22 cellular contexts compared by ENCODE assay signal in genomic region chr1:193763313-193763712, GRCh38.
DNase-seq lines count a peak whose midpoint lies in the region; TF ChIP-seq lines count a peak whose summit lies in the region.
"Had no signal": no experiment of that assay in that cellular context is flagged by ENCODE, and none has a peak within 500 bp of the region (broad histone marks: within the 10 kb centered on the region; RNA-seq: fewer than 3 reads in every experiment).

No MANE protein-coding gene starts in this region.

- dilution Hi-C loops in mammary epithelial cell (cut with HindIII; ENCODE audit: low sequenced_read_pairs) = no loop called here

- no peak overlapping the region for H3K27ac ChIP-seq in mammary epithelial cell (ENCODE audit: insufficient read depth, low read depth, low read length)
- H3K27ac ChIP-seq in CD4-positive, alpha-beta memory T cell (ENCODE audit: low read depth, low read length) = no peak overlapping the region
- H3K27ac ChIP-seq: 22Rv1, cardiac muscle cell, tibial artery had no signal

- in situ Hi-C loops in mammary epithelial cell (cut with MboI; ENCODE audit: low sequenced_read_pairs in 2 of 2) = no loop called here

- H3K27me3 Mint-ChIP-seq in MCF 10A (ENCODE audit: insufficient read depth, unreplicated experiment) = no peaks in the 10 kb centered on the region
- no peaks in the 10 kb centered on the region for H3K27me3 Mint-ChIP-seq in CD4-positive, alpha-beta memory T cell
- H3K27me3 Mint-ChIP-seq: activated naive CD8-positive, alpha-beta T cell treated with anti-CD3 and anti-CD28 coated beads, Interleukin-2, amount 10 ng/mL, durations not matched to agents 7 days and 5 days had no signal

- no peaks in the 10 kb centered on the region for H3K27me3 ChIP-seq in mammary epithelial cell (ENCODE audit: insufficient read depth, low read length)
- H3K27me3 ChIP-seq in CD4-positive, alpha-beta memory T cell (ENCODE audit: insufficient read depth, low read length) = no peaks in the 10 kb centered on the region
- H3K27me3 ChIP-seq: cardiac muscle cell, MG63, tibial artery had no signal

- TF ChIP-seq CTCF in MCF 10A (IDR thresholded peaks at IDR 0.05; ENCODE audit: unreplicated experiment) = no peak
- no peak for TF ChIP-seq CTCF in mammary epithelial cell (conservative IDR thresholded peaks at IDR 0.05 in 1 of 2, IDR thresholded peaks at IDR 0.05 in 1 of 2; ENCODE audit: extremely low read depth in 1 of 2, insufficient read depth in 1 of 2, low read depth in 1 of 2, low read length in 2 of 2)
- TF ChIP-seq CTCF in fibroblast of pulmonary artery (IDR thresholded peaks at IDR 0.05; ENCODE audit: low read length, missing control alignments) = no peak

- no TSS peak for BruUV-seq in MCF 10A (replicated peaks; lab: Mats Ljungman, UMichigan)
- no TSS peak for BruUV-seq in mammary epithelial cell (replicated peaks; lab: Mats Ljungman, UMichigan)

- no peak overlapping the region for H3K9ac ChIP-seq in mammary epithelial cell (ENCODE audit: insufficient read depth, low read length)

- H3K36me3 Mint-ChIP-seq in MCF 10A (ENCODE audit: insufficient read depth, unreplicated experiment) = no peaks in the 10 kb centered on the region
- no peaks in the 10 kb centered on the region for H3K36me3 Mint-ChIP-seq in CD4-positive, alpha-beta memory T cell
- H3K36me3 Mint-ChIP-seq: activated naive CD8-positive, alpha-beta T cell treated with anti-CD3 and anti-CD28 coated beads, Interleukin-2, amount 10 ng/mL, durations not matched to agents 7 days and 5 days had no signal

- no peaks in the 10 kb centered on the region for H3K4me1 ChIP-seq in mammary epithelial cell (ENCODE audit: insufficient read depth, low read length)
- H3K4me1 ChIP-seq in CD4-positive, alpha-beta memory T cell (ENCODE audit: insufficient read depth, low read length) = no peaks in the 10 kb centered on the region

- H3K4me3 ChIP-seq in mammary epithelial cell (replicated peaks in 1 of 3; ENCODE audit: insufficient read depth in 1 of 3, low read depth in 2 of 3, low read length in 3 of 3) (no peak overlapping the region), fibroblast of pulmonary artery (replicated peaks; ENCODE audit: low read depth, low read length) (no peak overlapping the region)
- no peak overlapping the region for H3K4me3 ChIP-seq in CD4-positive, alpha-beta memory T cell (ENCODE audit: low read length in 2 of 2)
- H3K4me3 ChIP-seq: cardiac muscle cell, MG63, tibial artery had no signal

- H3K27ac Mint-ChIP-seq in MCF 10A (ENCODE audit: low read depth, unreplicated experiment) = no peak overlapping the region
- peak overlapping the region in 3 of 7 donors; percentile 22 to 53 (median 41) for H3K27ac Mint-ChIP-seq in CD4-positive, alpha-beta memory T cell
- H3K27ac Mint-ChIP-seq: activated naive CD8-positive, alpha-beta T cell treated with anti-CD3 and anti-CD28 coated beads, Interleukin-2, amount 10 ng/mL, durations not matched to agents 7 days and 5 days had no signal

- intact Hi-C loops in MCF 10A (cut with micrococcal nuclease) = no loop called here
- intact Hi-C loops in mammary epithelial cell (cut with micrococcal nuclease) = no loop called here
- intact Hi-C loops in CD4-positive, alpha-beta memory T cell (cut with micrococcal nuclease) = no loop called here

- no peaks in the 10 kb centered on the region for H3K9me3 ChIP-seq in mammary epithelial cell (replicated peaks; ENCODE audit: insufficient read depth, low read length)
- no peaks in the 10 kb centered on the region for H3K9me3 ChIP-seq in CD4-positive, alpha-beta memory T cell (ENCODE audit: control insufficient read depth in 1 of 2, low read length in 2 of 2)
- H3K9me3 ChIP-seq: MG63, tibial artery had no signal

- no peak overlapping the region for H3K4me3 Mint-ChIP-seq in MCF 10A (ENCODE audit: unreplicated experiment)
- no peak overlapping the region for H3K4me3 Mint-ChIP-seq in CD4-positive, alpha-beta memory T cell
- H3K4me3 Mint-ChIP-seq: activated naive CD8-positive, alpha-beta T cell treated with anti-CD3 and anti-CD28 coated beads, Interleukin-2, amount 10 ng/mL, durations not matched to agents 7 days and 5 days had no signal

- no peaks in the 10 kb centered on the region for H4K20me1 ChIP-seq in mammary epithelial cell (ENCODE audit: insufficient read depth, low read length)

- DNase-seq in MCF 10A (ENCODE audit: unreplicated experiment) (peak; percentile 61), mammary epithelial cell (no peak), amniotic epithelial cell (ENCODE audit: low read depth) (peak; percentile 3), fibroblast of pulmonary artery (ENCODE audit: low read depth) (peak; percentile 44), SKM-1 (lab: John Stamatoyannopoulos, UW; ENCODE audit: unreplicated experiment) (no peak), NCI-H748 treated with DMSO at 0.1 percent for 48 hours (lab: John Stamatoyannopoulos, UW) (no peak)
- DNase-seq in activated T-cell treated with anti-CD3 and anti-CD28 coated beads, Interleukin-2, amount 50 U/mL, for 1 hour = no peak
- DNase-seq in CD4-positive, alpha-beta memory T cell = no peak
- DNase-seq: activated CD4-positive, alpha-beta T cell treated with anti-CD3 and anti-CD28 coated beads, Interleukin-2, amount 50 U/mL, for 1 hour; activated CD8-positive, alpha-beta memory T cell treated with anti-CD3 and anti-CD28 coated beads, Interleukin-2, amount 50 U/mL, for 48 hours; activated naive CD8-positive, alpha-beta T cell treated with anti-CD3 and anti-CD28 coated beads, Interleukin-2, amount 10 ng/mL, durations not matched to agents 7 days and 5 days; DND-41; GOT3; MG63; NCI-H1417; NCI-H2107; NCI-H524 treated with DMSO at 0.1 percent for 48 hours; stimulated activated CD4-positive, alpha-beta T cell treated with anti-CD3 and anti-CD28 coated beads, Interleukin-2, amount 100 ng/mL, for 48 hours; stimulated activated naive CD4-positive, alpha-beta T cell; tibial artery had no signal

- CTCF ChIA-PET in MCF 10A (lab: Yijun Ruan, JAX) (interaction anchor here (0.6 kb wide), 2 partner anchors 38 to 1202 kb away, joined by 3 read pairs; no protein-coding TSS in a partner anchor), mammary epithelial cell (lab: Charles Lee; ENCODE audit: low non-redundant PET) (no interaction called here)
- CTCF ChIA-PET in CD4-positive, alpha-beta memory T cell (lab: Charles Lee; ENCODE audit: partially characterized antibody) = no interaction called here

- H2AFZ ChIP-seq in mammary epithelial cell (ENCODE audit: low read depth, low read length) = no peak overlapping the region

- WGBS in mammary epithelial cell (ENCODE audit: low coverage, missing lambda C conversion rate) = 41% methylated on average over 3 of the region's 3 CpGs

- H3K36me3 ChIP-seq in mammary epithelial cell (ENCODE audit: insufficient read depth, low read length) = no peaks in the 10 kb centered on the region
- no peaks in the 10 kb centered on the region for H3K36me3 ChIP-seq in CD4-positive, alpha-beta memory T cell (ENCODE audit: insufficient read depth, low read length)
- H3K36me3 ChIP-seq: cardiac muscle cell, MG63, tibial artery had no signal

- H3K9me3 Mint-ChIP-seq in MCF 10A (ENCODE audit: unreplicated experiment) = no peaks in the 10 kb centered on the region
- H3K9me3 Mint-ChIP-seq in CD4-positive, alpha-beta memory T cell = no peaks in the 10 kb centered on the region
- H3K9me3 Mint-ChIP-seq: activated naive CD8-positive, alpha-beta T cell treated with anti-CD3 and anti-CD28 coated beads, Interleukin-2, amount 10 ng/mL, durations not matched to agents 7 days and 5 days had no signal

- H3K4me1 Mint-ChIP-seq in MCF 10A (ENCODE audit: insufficient read depth, unreplicated experiment) = peaks cover 11% of the 10 kb centered on the region
- no peaks in the 10 kb centered on the region for H3K4me1 Mint-ChIP-seq in CD4-positive, alpha-beta memory T cell
- H3K4me1 Mint-ChIP-seq: activated naive CD8-positive, alpha-beta T cell treated with anti-CD3 and anti-CD28 coated beads, Interleukin-2, amount 10 ng/mL, durations not matched to agents 7 days and 5 days had no signal

- H3K79me2 ChIP-seq in mammary epithelial cell (ENCODE audit: insufficient read depth, low read length) = no peaks in the 10 kb centered on the region

- no peak overlapping the region for H3K4me2 ChIP-seq in mammary epithelial cell (ENCODE audit: insufficient read depth, low read depth, low read length)

- POLR2A ChIA-PET in MCF 10A (lab: Yijun Ruan, JAX) = no interaction called here
- POLR2A ChIA-PET in CD4-positive, alpha-beta memory T cell (lab: Charles Lee; ENCODE audit: partially characterized antibody) = no interaction called here

Comparison
In these comparisons a context has a peak if more than half of its experiments do, and no peak if none do; other contexts are left out.
1. DNase-seq: peak in MCF 10A (single experiment), amniotic epithelial cell (single experiment) and fibroblast of pulmonary artery (single experiment); none in mammary epithelial cell (single experiment), SKM-1 (single experiment), NCI-H748 treated with DMSO at 0.1 percent for 48 hours (single experiment), activated T-cell treated with anti-CD3 and anti-CD28 coated beads, Interleukin-2, amount 50 U/mL, for 1 hour (single experiment) and CD4-positive, alpha-beta memory T cell (0 of 5).